17 cellular contexts compared by ENCODE assay signal in genomic region chr15:69590932-69591524, GRCh38.
"Had no signal": no experiment of that assay in that cellular context is flagged by ENCODE, and none has a peak within 500 bp of the region (broad histone marks: within the 10 kb centered on the region; RNA-seq: fewer than 3 reads in every experiment).

No MANE protein-coding gene starts in this region.

- H3K36me3 Mint-ChIP-seq: naive thymus-derived CD8-positive, alpha-beta T cell had no signal

- H3K4me3 Mint-ChIP-seq: activated CD4-positive, alpha-beta T cell treated with anti-CD3 and anti-CD28 coated beads, Interleukin-2, amount 10 ng/mL, durations not matched to agents 7 days and 5 days; activated CD8-positive, alpha-beta T cell treated with anti-CD3 and anti-CD28 coated beads, Interleukin-2, amount 10 ng/mL, durations not matched to agents 7 days and 5 days; activated naive CD4-positive, alpha-beta T cell treated with anti-CD3 and anti-CD28 coated beads for 36 hours; activated T-cell treated with anti-CD3 and anti-CD28 coated beads, Interleukin-2, amount 50 U/mL, for 24 hours; endodermal cell; naive thymus-derived CD8-positive, alpha-beta T cell had no signal

- H3K27ac ChIP-seq: dorsolateral prefrontal cortex, epithelial cell of prostate, foreskin keratinocyte, hepatocyte, ovary, spleen had no signal

- DNase-seq: activated CD4-positive, alpha-beta T cell treated with anti-CD3 and anti-CD28 coated beads, Interleukin-2, amount 10 ng/mL, durations not matched to agents 7 days and 5 days; activated CD8-positive, alpha-beta T cell treated with anti-CD3 and anti-CD28 coated beads, Interleukin-2, amount 10 ng/mL, durations not matched to agents 7 days and 5 days; activated naive CD4-positive, alpha-beta T cell treated with anti-CD3 and anti-CD28 coated beads for 36 hours; activated T-cell treated with anti-CD3 and anti-CD28 coated beads, Interleukin-2, amount 50 U/mL, for 24 hours; endodermal cell; mesenchymal stem cell; naive thymus-derived CD8-positive, alpha-beta T cell; ovary; spleen; stimulated activated naive CD8-positive, alpha-beta T cell treated with anti-CD3 and anti-CD28 coated beads, Interleukin-15, Interleukin-2, amounts not matched to agents 100 U/mL and 50 U/mL, for 24 hours; T1000; transverse colon had no signal

- H3K27me3 ChIP-seq: body of pancreas, ovary had no signal

- ATAC-seq: activated CD8-positive, alpha-beta T cell treated with anti-CD3 and anti-CD28 coated beads, Interleukin-2, amount 10 ng/mL, durations not matched to agents 7 days and 5 days; foreskin keratinocyte; naive thymus-derived CD8-positive, alpha-beta T cell; stimulated activated naive CD8-positive, alpha-beta T cell treated with anti-CD3 and anti-CD28 coated beads, Interleukin-15, Interleukin-2, amounts not matched to agents 100 U/mL and 50 U/mL, for 24 hours had no signal

- H3K9me3 Mint-ChIP-seq: activated CD4-positive, alpha-beta T cell treated with anti-CD3 and anti-CD28 coated beads, Interleukin-2, amount 10 ng/mL, durations not matched to agents 7 days and 5 days; activated naive CD4-positive, alpha-beta T cell treated with anti-CD3 and anti-CD28 coated beads for 36 hours; activated T-cell treated with anti-CD3 and anti-CD28 coated beads, Interleukin-2, amount 50 U/mL, for 24 hours; endodermal cell; naive thymus-derived CD8-positive, alpha-beta T cell had no signal

- H3K4me3 ChIP-seq: body of pancreas, dorsolateral prefrontal cortex, hepatocyte, ovary, spleen, transverse colon had no signal

- H3K27ac Mint-ChIP-seq: activated CD4-positive, alpha-beta T cell treated with anti-CD3 and anti-CD28 coated beads, Interleukin-2, amount 10 ng/mL, durations not matched to agents 7 days and 5 days; activated CD8-positive, alpha-beta T cell treated with anti-CD3 and anti-CD28 coated beads, Interleukin-2, amount 10 ng/mL, durations not matched to agents 7 days and 5 days; activated naive CD4-positive, alpha-beta T cell treated with anti-CD3 and anti-CD28 coated beads for 36 hours; activated T-cell treated with anti-CD3 and anti-CD28 coated beads, Interleukin-2, amount 50 U/mL, for 24 hours; endodermal cell had no signal

- H3K4me1 ChIP-seq: foreskin keratinocyte had no signal

- H3K9me3 ChIP-seq: body of pancreas, ovary, spleen, transverse colon had no signal

- H3K36me3 ChIP-seq: ovary, spleen, transverse colon had no signal
